ENCODE assay signal across 15 cellular contexts in the genomic region with DNA sequence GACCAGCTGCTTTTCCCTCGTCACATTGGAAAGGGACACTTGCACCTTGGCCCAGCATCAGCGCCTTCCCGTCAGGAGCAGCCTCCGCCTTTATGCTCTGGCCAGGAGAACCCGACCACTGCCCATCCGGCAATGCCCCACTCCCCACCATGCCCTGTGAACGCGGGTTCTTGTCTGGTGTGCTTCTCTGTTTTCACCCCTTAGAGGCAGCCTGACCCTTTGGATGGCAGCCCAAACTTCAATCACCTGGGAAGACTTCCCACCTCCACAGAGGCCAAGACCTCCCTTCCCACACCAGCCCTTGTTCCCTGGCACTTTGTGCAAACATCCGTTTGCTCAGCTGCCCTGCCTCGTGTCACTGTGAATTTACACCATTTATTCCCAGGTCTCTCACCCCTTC.
A peak's percentile ranks its signal among the peaks of the same experiment; 100 is the strongest.
DNase-seq lines count a peak whose midpoint lies in the region; ATAC-seq and TF ChIP-seq lines count a peak whose summit lies in the region.
"Had no signal": no experiment of that assay in that cellular context is flagged by ENCODE, and none has a peak within 500 bp of the region (broad histone marks: within the 10 kb centered on the region; RNA-seq: fewer than 3 reads in every experiment).

No MANE protein-coding gene starts in this region.

- no peak for TF ChIP-seq EP300 in stomach (IDR thresholded peaks at IDR 0.05)

- DNase-seq in NCI-H1092 treated with DMSO at 0.1 percent for 48 hours (lab: John Stamatoyannopoulos, UW) (peak; percentile 13), NCI-H1092 (lab: John Stamatoyannopoulos, UW) (no peak), islet precursor cell (peak; percentile 44), stomach (peak; percentile 35), HuH-7.5 (ENCODE audit: low spot score) (no peak), upper lobe of right lung (no peak)
- DNase-seq: CD8-positive, alpha-beta T cell; COR-L47; DMS153; DMS79 treated with DMSO at 0.1 percent for 48 hours; EL; HCEC 1CT had no signal

- intact Hi-C loops in stomach (cut with DNase I; ENCODE audit: low total_unique reads), result loop anchor here (10.0 kb wide), 1 partner anchor 305 kb away; no protein-coding TSS in a partner anchor
- intact Hi-C loops in upper lobe of right lung (cut with DNase I), result no loop called here

- H3K36me3 ChIP-seq in stomach (no peaks in the 10 kb centered on the region), upper lobe of right lung (no peaks in the 10 kb centered on the region)

- no peak for TF ChIP-seq CTCF in stomach (IDR thresholded peaks at IDR 0.05)
- no peak for TF ChIP-seq CTCF in upper lobe of right lung (IDR thresholded peaks at IDR 0.05)

- no peak overlapping the region for H3K4me3 ChIP-seq in stomach
- no peak overlapping the region for H3K4me3 ChIP-seq in upper lobe of right lung

- H3K4me1 ChIP-seq in stomach, result peaks cover 0 to 2% (median 0%) of the 10 kb centered on the region in 4 donors
- H3K4me1 ChIP-seq in upper lobe of right lung, result no peaks in the 10 kb centered on the region

- peaks cover 0 to 16% (median 0%) of the 10 kb centered on the region in 3 donors for H3K27me3 ChIP-seq in stomach
- no peaks in the 10 kb centered on the region for H3K27me3 ChIP-seq in upper lobe of right lung

- H3K27ac ChIP-seq in angular gyrus (ENCODE audit: low read depth, low read length) (peak overlapping the region; percentile 46), stomach (no peak overlapping the region), upper lobe of right lung (no peak overlapping the region)
- H3K27ac ChIP-seq: 22Rv1 had no signal

- WGBS in stomach, 5 donors, result 40 to 74% (median 57%) methylated on average over 10 of the region's 10 CpGs

- TF ChIP-seq POLR2A in stomach (IDR thresholded peaks at IDR 0.05), result no peak

- no peaks in the 10 kb centered on the region for H3K9me3 ChIP-seq in stomach
- H3K9me3 ChIP-seq in upper lobe of right lung, result no peaks in the 10 kb centered on the region

- ATAC-seq in GM18907 (IDR thresholded peaks at IDR 0.05; ENCODE audit: unreplicated experiment) (no peak), upper lobe of right lung (no peak)
- ATAC-seq: CD8-positive, alpha-beta T cell had no signal

Comparison
In these comparisons a context has a peak if more than half of its experiments do, and no peak if none do; other contexts are left out.
1. DNase-seq: peak in NCI-H1092 treated with DMSO at 0.1 percent for 48 hours (single experiment), islet precursor cell (single experiment) and stomach (single experiment); none in NCI-H1092 (single experiment), HuH-7.5 (single experiment) and upper lobe of right lung (single experiment).